Comparison of ENCODE assay signal across 26 cellular contexts in the genomic region with DNA sequence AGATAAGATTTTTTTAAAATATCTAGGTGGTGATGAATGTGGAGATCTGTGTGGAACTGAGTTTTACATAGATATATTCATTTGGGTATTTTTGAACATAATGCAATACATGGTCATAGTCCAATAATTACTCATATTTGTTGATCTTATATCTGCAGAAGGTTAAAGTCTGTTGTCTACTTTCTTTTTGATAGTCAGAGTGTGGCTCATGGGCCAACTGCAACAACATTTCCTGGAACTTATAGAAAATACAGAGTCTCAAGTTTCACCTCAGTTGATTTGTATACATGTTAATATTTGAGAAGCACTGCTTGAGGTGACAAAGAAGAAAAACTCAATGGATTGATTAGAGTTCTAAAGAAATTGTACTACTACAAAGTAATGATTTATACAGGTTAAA.
"Had no signal": no experiment of that assay in that cellular context is flagged by ENCODE, and none has a peak within 500 bp of the region (broad histone marks: within the 10 kb centered on the region; RNA-seq: fewer than 3 reads in every experiment).

No MANE protein-coding gene starts in this region.

- DNase-seq: naive thymus-derived CD4-positive, alpha-beta T cell; natural killer cell; occipital lobe; ovary; posterior cingulate gyrus; psoas muscle; right cardiac atrium; right lobe of liver; sigmoid colon; spleen; stimulated activated CD4-positive, alpha-beta T cell treated with anti-CD3 and anti-CD28 coated beads, Interleukin-12 subunit alpha, Interleukin-12 subunit beta, amount 100 ng/mL, for 4 hours; stimulated activated CD4-positive, alpha-beta T cell treated with anti-CD3 and anti-CD28 coated beads, Interleukin-1b, Interleukin-23, amount 100 ng/mL, for 48 hours; stimulated activated CD4-positive, alpha-beta T cell treated with anti-CD3 and anti-CD28 coated beads, Interleukin-4, amount 100 ng/mL, for 1 hour; stimulated activated CD4-positive, alpha-beta T cell treated with anti-CD3 and anti-CD28 coated beads, Interleukin-4, amount 100 ng/mL, for 4 hours; stimulated activated CD8-positive, alpha-beta memory T cell treated with anti-CD3 and anti-CD28 coated beads, Interleukin-4, amount 100 ng/mL, for 48 hours; stimulated activated naive B cell treated with anti-CD40 and anti-IgM and Interleukin-4, amounts not matched to agents 10 μg/mL and 1 μg/mL and 100 μg/mL, for 72 hours; stimulated activated naive CD4-positive, alpha-beta T cell treated with Interleukin-2 at 50 U/mL for 16 hours; stomach; tibial artery; transverse colon; upper lobe of right lung; uterus had no signal

- H3K27ac ChIP-seq: neural progenitor cell, ovary, parathyroid adenoma, psoas muscle, right lobe of liver, sigmoid colon, spleen, stomach, thoracic aorta, tibial artery, transverse colon, upper lobe of right lung, uterus had no signal

- H3K9me3 ChIP-seq: ovary, psoas muscle, right lobe of liver, sigmoid colon, stomach, thoracic aorta, tibial artery, transverse colon, upper lobe of right lung, uterus had no signal

- H3K36me3 ChIP-seq: neural progenitor cell, ovary, right lobe of liver, sigmoid colon, spleen, stomach, thoracic aorta, tibial artery, transverse colon, upper lobe of right lung, uterus had no signal

- H3K4me3 ChIP-seq: neural progenitor cell, ovary, psoas muscle, right lobe of liver, sigmoid colon, smooth muscle cell, spleen, stomach, thoracic aorta, tibial artery, transverse colon, upper lobe of right lung, uterus had no signal

- H3K27me3 ChIP-seq: neural progenitor cell, ovary, right lobe of liver, sigmoid colon, spleen, stomach, tibial artery, transverse colon, upper lobe of right lung, uterus had no signal

- H3K4me1 ChIP-seq: neural progenitor cell, parathyroid adenoma, psoas muscle, right lobe of liver, sigmoid colon, spleen, stomach, tibial artery, transverse colon, upper lobe of right lung, uterus had no signal
